21 cellular contexts compared by ENCODE assay signal in the genomic region with DNA sequence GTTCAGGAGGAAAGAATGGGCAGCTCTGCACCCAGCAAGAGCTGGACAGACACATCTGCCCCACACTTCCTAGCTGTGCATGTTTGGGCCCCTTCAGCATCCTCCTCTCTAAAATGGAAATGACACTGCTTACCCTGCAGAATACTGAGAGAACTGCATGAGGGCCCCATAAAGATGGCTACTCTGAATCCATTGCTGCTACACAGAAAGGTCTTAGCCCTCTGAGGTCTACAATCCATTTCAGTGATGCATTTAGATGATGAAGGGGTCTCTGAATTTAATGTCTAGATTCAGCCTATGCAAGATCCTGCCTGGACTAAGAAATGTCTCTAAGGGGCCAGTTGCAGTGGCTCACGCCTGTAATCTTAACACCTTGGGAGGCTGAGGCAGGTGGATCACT. TPM values are rescaled to one million over a fixed set of nuclear protein-coding genes. Genes with fewer than 3 reads are reported as not detected.
DNase-seq lines count a peak whose midpoint lies in the region; ATAC-seq, FAIRE-seq and TF ChIP-seq lines count a peak whose summit lies in the region.
"Had no signal": no experiment of that assay in that cellular context is flagged by ENCODE, and none has a peak within 500 bp of the region (broad histone marks: within the 10 kb centered on the region; RNA-seq: fewer than 3 reads in every experiment).

No MANE protein-coding gene starts in this region.

- no peaks in the 10 kb centered on the region for H3K27me3 ChIP-seq in DOHH2 (ENCODE audit: control insufficient read depth, low read length)
- no peaks in the 10 kb centered on the region for H3K27me3 ChIP-seq in Loucy (ENCODE audit: insufficient read depth, low read length, poor library complexity, severe bottlenecking)
- H3K27me3 ChIP-seq in GM12878 (replicated peaks in 1 of 2; ENCODE audit: control insufficient read depth in 2 of 2, insufficient read depth in 2 of 2, low read length in 1 of 2) = peaks cover 0 to 3% of the 10 kb centered on the region in 2 experiments; a peak in 2 of 4 replicates

- peaks cover 70% of the 10 kb centered on the region for H3K4me1 Mint-ChIP-seq in type B pancreatic cell (ENCODE audit: unreplicated experiment)
- H3K4me1 Mint-ChIP-seq: CD14-positive monocyte had no signal

- no TSS peak for BruUV-seq in GM12878 (replicated peaks; lab: Mats Ljungman, UMichigan)

- peak overlapping the region; percentile 43 for H3K27ac Mint-ChIP-seq in type B pancreatic cell
- H3K27ac Mint-ChIP-seq: CD14-positive monocyte; CD4-positive, alpha-beta memory T cell; IgD-negative memory B cell had no signal

- H3K27ac ChIP-seq in DOHH2 (ENCODE audit: low read depth, low read length) (peak overlapping the region; percentile 62), GM12878 (ENCODE audit: control insufficient read depth, insufficient read depth) (no peak overlapping the region)
- H3K27ac ChIP-seq: BLaER1, GM23248 had no signal

- peak overlapping the region; percentile 63; the same call in 1 of the 2 replicates for H2AFZ ChIP-seq in Loucy (ENCODE audit: low read length)
- no peak overlapping the region for H2AFZ ChIP-seq in GM12878 (ENCODE audit: control insufficient read depth, low read depth, low read length)
- H2AFZ ChIP-seq: GM23248 had no signal

- H4K20me1 ChIP-seq in DOHH2 (ENCODE audit: control insufficient read depth, insufficient read depth, low read depth, low read length) = peaks cover 67% of the 10 kb centered on the region
- H4K20me1 ChIP-seq in Loucy (ENCODE audit: insufficient read depth, low read length, poor library complexity, severe bottlenecking) = no peaks in the 10 kb centered on the region
- no peaks in the 10 kb centered on the region for H4K20me1 ChIP-seq in GM12878 (ENCODE audit: control insufficient read depth, insufficient read depth)
- H4K20me1 ChIP-seq: BLaER1 had no signal

- RAD21 ChIA-PET in GM12878 (lab: Charles Lee; ENCODE audit: unreplicated experiment) = no interaction called here

- no peak overlapping the region for H3K4me3 Mint-ChIP-seq in type B pancreatic cell
- H3K4me3 Mint-ChIP-seq: CD14-positive monocyte; CD4-positive, alpha-beta memory T cell; IgD-negative memory B cell had no signal

- CTCF ChIA-PET in GM12878 (lab: Yijun Ruan, JAX) = no interaction called here

- H3K4me1 ChIP-seq in DOHH2 (ENCODE audit: control insufficient read depth, low read length) (peaks cover 99% of the 10 kb centered on the region), Loucy (ENCODE audit: insufficient read depth, low read length, poor library complexity, severe bottlenecking) (peaks cover 42% of the 10 kb centered on the region), GM12878 (ENCODE audit: control insufficient read depth, insufficient read depth, low read length) (no peaks in the 10 kb centered on the region)

- TF ChIP-seq EP300 in GM12878 (IDR thresholded peaks at IDR 0.05; ENCODE audit: borderline replicate concordance in 1 of 2, control insufficient read depth in 1 of 2, low read depth in 2 of 2, low read length in 2 of 2) = no peak

- H3K4me3 ChIP-seq in DOHH2 (ENCODE audit: low read length) = peak overlapping the region; percentile 29
- no peak overlapping the region for H3K4me3 ChIP-seq in Loucy (ENCODE audit: low read length, poor library complexity, severe bottlenecking)
- H3K4me3 ChIP-seq in GM12878 = no peak overlapping the region
- H3K4me3 ChIP-seq: BLaER1, GM23248 had no signal

- peaks cover 92% of the 10 kb centered on the region for H3K36me3 ChIP-seq in DOHH2 (ENCODE audit: control insufficient read depth, low read length)
- no peaks in the 10 kb centered on the region for H3K36me3 ChIP-seq in Loucy (ENCODE audit: insufficient read depth, low read length)
- no peaks in the 10 kb centered on the region for H3K36me3 ChIP-seq in GM12878 (ENCODE audit: control insufficient read depth in 2 of 2, insufficient read depth in 2 of 2, low read length in 1 of 2)
- H3K36me3 ChIP-seq: BLaER1 had no signal

- no peak for TF ChIP-seq RAD21 in GM12878 (IDR thresholded peaks at IDR 0.05; ENCODE audit: insufficient read depth, low read depth, low read length)

- H3K36me3 Mint-ChIP-seq in type B pancreatic cell = peaks cover 21% of the 10 kb centered on the region
- H3K36me3 Mint-ChIP-seq: CD14-positive monocyte; CD4-positive, alpha-beta memory T cell; IgD-negative memory B cell had no signal

- DNase-seq in GM12878 (ENCODE audit: low read depth, low spot score) (no peak), type B pancreatic cell (ENCODE audit: extremely low spot score, unreplicated experiment) (no peak), hippocampal formation (lab: John Stamatoyannopoulos, UW) (no peak)
- DNase-seq in activated CD8-positive, alpha-beta memory T cell treated with anti-CD3 and anti-CD28 coated beads, Interleukin-2, amount 50 U/mL, for 4 hours = no peak
- DNase-seq: 8988T; CD4-positive, alpha-beta memory T cell; DMS153; DMS79 treated with DMSO at 0.1 percent for 48 hours; EL; GM23248; HCEC 1CT had no signal

- SMC1A ChIA-PET in GM12878 (lab: Charles Lee; ENCODE audit: uncharacterized antibody, unreplicated experiment) = no interaction called here

- no peaks in the 10 kb centered on the region for H3K9me3 ChIP-seq in DOHH2 (ENCODE audit: control insufficient read depth, insufficient read depth, low read length)
- H3K9me3 ChIP-seq in Loucy (ENCODE audit: insufficient read depth, low read depth, low read length) = no peaks in the 10 kb centered on the region
- no peaks in the 10 kb centered on the region for H3K9me3 ChIP-seq in GM12878 (replicated peaks; ENCODE audit: control insufficient read depth, insufficient read depth, low read length)
- H3K9me3 ChIP-seq: BLaER1 had no signal

- ATAC-seq in GM12878 = no peak
- ATAC-seq in HG02571 (IDR thresholded peaks at IDR 0.05; ENCODE audit: unreplicated experiment) = no peak
- ATAC-seq: HepG2 had no signal

- intact Hi-C loops in GM12878 (cut with micrococcal nuclease; ENCODE audit: unreplicated experiment) = no loop called here

- in situ Hi-C loops in GM12878 (cut with MboI) = no loop called here

- H3K4me2 ChIP-seq in DOHH2 (ENCODE audit: low read length) = peak overlapping the region; percentile 59
- no peak overlapping the region for H3K4me2 ChIP-seq in Loucy (ENCODE audit: low read depth, low read length, poor library complexity, severe bottlenecking)
- no peak overlapping the region for H3K4me2 ChIP-seq in GM12878 (ENCODE audit: control insufficient read depth, insufficient read depth)
- H3K4me2 ChIP-seq: BLaER1 had no signal

- H3K79me2 ChIP-seq in DOHH2 (ENCODE audit: control insufficient read depth, low read length) (peaks cover 100% of the 10 kb centered on the region), Loucy (ENCODE audit: insufficient read depth, low read length) (no peaks in the 10 kb centered on the region), GM12878 (ENCODE audit: control insufficient read depth, insufficient read depth, low read length) (no peaks in the 10 kb centered on the region)

- H3K9me2 ChIP-seq in DOHH2 (replicated peaks; ENCODE audit: control insufficient read depth, low read length) = no peaks in the 10 kb centered on the region
- no peaks in the 10 kb centered on the region for H3K9me2 ChIP-seq in Loucy (replicated peaks; ENCODE audit: low read depth, low read length)

- peaks cover 50% of the 10 kb centered on the region for H3F3A ChIP-seq in DOHH2 (ENCODE audit: control insufficient read depth, insufficient read depth)
- peaks cover 6% of the 10 kb centered on the region; the same call in 1 of the 2 replicates for H3F3A ChIP-seq in Loucy (ENCODE audit: low read depth)

- H3K9ac ChIP-seq in Loucy (ENCODE audit: low read depth, low read length, poor library complexity, severe bottlenecking) (no peak overlapping the region), GM12878 (ENCODE audit: control insufficient read depth, insufficient read depth, low read length) (no peak overlapping the region)
- H3K9ac ChIP-seq: BLaER1, GM23248 had no signal

- POLR2A ChIA-PET in GM12878 (lab: Charles Lee) = no interaction called here

- TF ChIP-seq POLR2A in GM12878 (IDR thresholded peaks at IDR 0.05; ENCODE audit: low read depth, low read length) = no peak

- WGBS in GM12878 (ENCODE audit: insufficient coverage, insufficient replicate concordance, low lambda C conversion rate, missing lambda C conversion rate) = 0% methylated on average over 1 of the region's 1 CpG

- TF ChIP-seq CTCF in DOHH2 (IDR thresholded peaks at IDR 0.05; ENCODE audit: low read depth, low read length, poor library complexity, severe bottlenecking) (no peak), Loucy (conservative IDR thresholded peaks at IDR 0.05; ENCODE audit: low read length) (no peak), GM12878 (IDR thresholded peaks at IDR 0.05 in 2 of 3, conservative IDR thresholded peaks at IDR 0.05 in 1 of 3; ENCODE audit: control insufficient read depth in 2 of 3, extremely low read depth in 1 of 3, insufficient read depth in 1 of 3, low read depth in 3 of 3, low read length in 3 of 3) (no peak), type B pancreatic cell (conservative IDR thresholded peaks at IDR 0.05) (no peak)

- H3K9me3 Mint-ChIP-seq in type B pancreatic cell = no peaks in the 10 kb centered on the region
- H3K9me3 Mint-ChIP-seq: CD14-positive monocyte; CD4-positive, alpha-beta memory T cell; IgD-negative memory B cell had no signal

- no peaks in the 10 kb centered on the region for H3K27me3 Mint-ChIP-seq in type B pancreatic cell

- no peak for FAIRE-seq in GM12878 (lab: Jason Lieb, UNC)
- FAIRE-seq: GM12891, H54, HepG2 had no signal

TF ChIP-seq in GM12878, 131 proteins besides CTCF, POLR2A, EP300 and RAD21 (continues in another document):
- TF ChIP-seq, protein P1, sequence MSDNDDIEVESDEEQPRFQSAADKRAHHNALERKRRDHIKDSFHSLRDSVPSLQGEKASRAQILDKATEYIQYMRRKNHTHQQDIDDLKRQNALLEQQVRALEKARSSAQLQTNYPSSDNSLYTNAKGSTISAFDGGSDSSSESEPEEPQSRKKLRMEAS (IDR thresholded peaks at IDR 0.05; ENCODE audit: low read depth, low read length) = no peak

RNA-seq across cellular contexts. Expression of a gene that starts 11.3 kb away (rescaled TPM):
- total RNA-seq in GM12878 (2013; cell fraction: nucleolus; rRNA removed) = not detected in 2 replicates
- not detected in 2 replicates for total RNA-seq in GM12878 (2014; rRNA removed)
- total RNA-seq in GM12878 (2014; rRNA removed; fragmentation: Illumina TruSeq; extraction: Trizol) = not detected in 2 replicates
- 0.05 and 0.51 TPM in 2 replicates for total RNA-seq in GM12878 (2021)
- not detected for polyA plus RNA-seq in GM12878 (2011; ENCODE audit: low read depth)
- polyA plus RNA-seq in GM12878 (2011; rRNA removed) = 0.04 and 0.18 TPM in 2 replicates
- 0.05 TPM in 1 of 2 replicates, not detected in the other for polyA plus RNA-seq in GM12878 (2011; cell fraction: cytosol; rRNA removed)
- polyA plus RNA-seq in GM12878 (2011; cell fraction: nucleus; rRNA removed) = not detected in 2 replicates
- polyA plus RNA-seq in GM12878 (2012) = not detected in 2 replicates
- polyA plus RNA-seq in GM12878 (2014; fragmentation: Illumina TruSeq; extraction: Trizol) = not detected in 2 replicates
- not detected for polyA plus RNA-seq in GM12878 (2014; fragmentation: Nextera tagmentation; extraction: Ambion mirVana)
- not detected in 2 replicates for polyA plus RNA-seq in GM12878 (2014; rRNA removed)
- polyA plus RNA-seq in GM12878 (2016; fragmentation: Nextera tagmentation; extraction: Ambion mirVana) = under 1 TPM in 1 of 2 experiments, not detected in 1; 0.28 TPM
- polyA minus RNA-seq in GM12878 (2011; rRNA and poly(A)+ RNA removed) = 0.07 TPM in 1 of 2 replicates, not detected in the other
- polyA minus RNA-seq in GM12878 (2011; cell fraction: cytosol; rRNA and poly(A)+ RNA removed) = not detected in 2 replicates
- polyA minus RNA-seq in GM12878 (2011; cell fraction: nucleus; rRNA and poly(A)+ RNA removed) = not detected in 2 replicates
- 115 and 287 TPM in 2 replicates for total RNA-seq in type B pancreatic cell (ENCODE audit: low replicate concordance)
- total RNA-seq: CD4-positive, alpha-beta memory T cell; GM23248; HepG2 had no signal
- polyA plus RNA-seq: AG04450; CD14-positive monocyte; CD4-positive, alpha-beta memory T cell; GM23248; HepG2; IgD-negative memory B cell had no signal

Comparison
In these comparisons a context has a peak if more than half of its experiments do, and no peak if none do; other contexts are left out.
1. RNA of a gene that starts 11.3 kb away (total RNA-seq): 115 to 287 TPM in type B pancreatic cell; 0.05 to 0.51 TPM in GM12878; every median in the first group is over 10 times any median in the second.